ENCODE assay signal across 1 cellular context in genomic region chr16:844638-845348, GRCh38.
TF ChIP-seq lines count a peak whose summit lies in the region.

No MANE protein-coding gene starts in this region.

TF ChIP-seq in SK-N-SH treated with all-trans-retinoic acid at 6 μM for 48 hours, 23 proteins besides CTCF, POLR2A, EP300 and RAD21 (continued from another document):
- TF ChIP-seq POU6F1 (CRISPR knock-in tag; IDR thresholded peaks at IDR 0.05; ENCODE audit: borderline replicate concordance, low read depth) (no peak), OSR1 (CRISPR knock-in tag; IDR thresholded peaks at IDR 0.05) (no peak), GLIS3 (CRISPR knock-in tag; IDR thresholded peaks at IDR 0.05) (no peak), TCF4 (CRISPR knock-in tag; IDR thresholded peaks at IDR 0.05; ENCODE audit: borderline replicate concordance) (no peak), TOX (CRISPR knock-in tag; IDR thresholded peaks at IDR 0.05; ENCODE audit: borderline replicate concordance) (no peak)
